In the genomic region with DNA sequence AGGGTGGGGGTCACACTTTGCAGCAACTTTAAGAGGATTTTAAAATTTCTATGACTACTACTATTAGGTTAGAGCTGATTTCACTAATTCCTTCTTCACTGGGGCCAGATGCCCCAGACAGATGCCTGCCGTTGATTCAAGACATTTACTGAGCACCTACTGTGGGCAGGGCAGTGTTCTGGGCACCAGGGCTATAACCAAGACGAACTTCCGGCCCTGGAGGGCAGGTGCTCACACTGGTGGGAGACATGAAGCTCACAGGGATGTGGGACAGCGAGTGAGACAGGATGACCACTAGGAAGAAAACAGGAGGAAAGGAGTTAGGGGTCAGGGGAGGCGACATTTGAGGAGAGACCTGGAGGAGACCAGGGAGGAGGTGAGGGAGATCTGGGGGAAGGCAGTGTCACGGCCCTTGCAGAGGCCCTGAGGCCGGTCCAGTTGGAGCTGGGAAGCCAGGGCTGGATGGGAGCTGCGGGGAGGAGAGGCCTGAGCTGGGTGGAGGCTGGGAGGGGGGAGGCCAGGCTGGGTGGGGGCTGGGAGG, we compare ENCODE assay signal across 1 cellular context.
TF ChIP-seq lines count a peak whose summit lies in the region.

No MANE protein-coding gene starts in this region.

TF ChIP-seq in IMR-90, 13 proteins besides CTCF, POLR2A, EP300 and RAD21:
- no peak for TF ChIP-seq SMC3 (IDR thresholded peaks at IDR 0.05; ENCODE audit: low read depth, low read length)
- no peak for TF ChIP-seq CHD1 (IDR thresholded peaks at IDR 0.05; ENCODE audit: low read depth, low read length)
- TF ChIP-seq BHLHE40 (IDR thresholded peaks at IDR 0.05; ENCODE audit: low read depth, low read length) = no peak
- no peak for TF ChIP-seq MXI1 (IDR thresholded peaks at IDR 0.05; ENCODE audit: borderline replicate concordance, low read depth, low read length)
- TF ChIP-seq, protein P1, sequence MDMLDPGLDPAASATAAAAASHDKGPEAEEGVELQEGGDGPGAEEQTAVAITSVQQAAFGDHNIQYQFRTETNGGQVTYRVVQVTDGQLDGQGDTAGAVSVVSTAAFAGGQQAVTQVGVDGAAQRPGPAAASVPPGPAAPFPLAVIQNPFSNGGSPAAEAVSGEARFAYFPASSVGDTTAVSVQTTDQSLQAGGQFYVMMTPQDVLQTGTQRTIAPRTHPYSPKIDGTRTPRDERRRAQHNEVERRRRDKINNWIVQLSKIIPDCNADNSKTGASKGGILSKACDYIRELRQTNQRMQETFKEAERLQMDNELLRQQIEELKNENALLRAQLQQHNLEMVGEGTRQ (IDR thresholded peaks at IDR 0.05; ENCODE audit: low read depth, low read length) = no peak
- no peak for TF ChIP-seq NFE2L2 (IDR thresholded peaks at IDR 0.05; ENCODE audit: low read depth, low read length)
- TF ChIP-seq RCOR1 (IDR thresholded peaks at IDR 0.05; ENCODE audit: insufficient replicate concordance, low read length) = no peak
- TF ChIP-seq MAFK (IDR thresholded peaks at IDR 0.05; ENCODE audit: low read depth, low read length) = no peak
- no peak for TF ChIP-seq FOS (IDR thresholded peaks at IDR 0.05; ENCODE audit: low read depth, low read length)
- no peak for TF ChIP-seq MAZ (IDR thresholded peaks at IDR 0.05; ENCODE audit: borderline replicate concordance, low read depth, low read length)
- no peak for TF ChIP-seq CEBPB (IDR thresholded peaks at IDR 0.05; ENCODE audit: low read depth, low read length)
- TF ChIP-seq, protein P2, sequence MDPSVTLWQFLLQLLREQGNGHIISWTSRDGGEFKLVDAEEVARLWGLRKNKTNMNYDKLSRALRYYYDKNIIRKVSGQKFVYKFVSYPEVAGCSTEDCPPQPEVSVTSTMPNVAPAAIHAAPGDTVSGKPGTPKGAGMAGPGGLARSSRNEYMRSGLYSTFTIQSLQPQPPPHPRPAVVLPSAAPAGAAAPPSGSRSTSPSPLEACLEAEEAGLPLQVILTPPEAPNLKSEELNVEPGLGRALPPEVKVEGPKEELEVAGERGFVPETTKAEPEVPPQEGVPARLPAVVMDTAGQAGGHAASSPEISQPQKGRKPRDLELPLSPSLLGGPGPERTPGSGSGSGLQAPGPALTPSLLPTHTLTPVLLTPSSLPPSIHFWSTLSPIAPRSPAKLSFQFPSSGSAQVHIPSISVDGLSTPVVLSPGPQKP (IDR thresholded peaks at IDR 0.05; ENCODE audit: borderline replicate concordance, low read depth, low read length) = no peak
- TF ChIP-seq RFX5 (IDR thresholded peaks at IDR 0.05; ENCODE audit: low read depth, low read length) = no peak
